ENCODE assay signal across 2 cellular contexts in genomic region chr22:38685761-38686160, GRCh38.
TF ChIP-seq lines count a peak whose summit lies in the region.

No MANE protein-coding gene starts in this region.

TF ChIP-seq in GM12891, 5 proteins besides CTCF, POLR2A, EP300 and RAD21:
- TF ChIP-seq POU2F2 (IDR thresholded peaks at IDR 0.05; ENCODE audit: low read depth, low read length) (no peak), POLR2AphosphoS5 (IDR thresholded peaks at IDR 0.05; ENCODE audit: low read depth, low read length) (no peak)
TF ChIP-seq in GM12891: peak in this region for 0.

TF ChIP-seq in endothelial cell of umbilical vein, 7 proteins besides CTCF, POLR2A, EP300 and RAD21:
- TF ChIP-seq JUN (IDR thresholded peaks at IDR 0.05; ENCODE audit: borderline replicate concordance, insufficient read depth, insufficient read length, low read depth) (no peak), FOS (IDR thresholded peaks at IDR 0.05; ENCODE audit: borderline replicate concordance, insufficient read depth, low read length) (no peak), GATA2 (IDR thresholded peaks at IDR 0.05; ENCODE audit: insufficient read depth, insufficient read length, low read depth, low read length) (no peak), MYC (IDR thresholded peaks at IDR 0.05; ENCODE audit: low read depth, low read length) (no peak), EZH2 (IDR thresholded peaks at IDR 0.05; ENCODE audit: borderline replicate concordance, low read depth, low read length, severe bottlenecking) (no peak), MAX (IDR thresholded peaks at IDR 0.05; ENCODE audit: insufficient read depth, insufficient read length) (no peak), POLR2AphosphoS5 (IDR thresholded peaks at IDR 0.05; ENCODE audit: insufficient read depth, low read depth, low read length) (no peak)
